1 cellular context compared by ENCODE assay signal in genomic region chr16:30805370-30806169, GRCh38.
A peak's percentile ranks its signal among the peaks of the same experiment; 100 is the strongest.
TF ChIP-seq lines count a peak whose summit lies in the region.

No MANE protein-coding gene starts in this region.

TF ChIP-seq in K562, 482 proteins besides CTCF, POLR2A, EP300 and RAD21 (continued from another document and continues in another):
- TF ChIP-seq E4F1 (CRISPR knock-in tag; IDR thresholded peaks at IDR 0.05; ENCODE audit: borderline replicate concordance) (no peak), ZBTB7A (IDR thresholded peaks at IDR 0.05; ENCODE audit: borderline replicate concordance, control insufficient read depth, low read depth, low read length) (peak; percentile 35; the same call in 1 of the 2 replicates), ZBTB34 (CRISPR knock-in tag; IDR thresholded peaks at IDR 0.05) (no peak), ZNF830 (CRISPR knock-in tag; IDR thresholded peaks at IDR 0.05) (peak; percentile 82; the same call in 1 of the 2 replicates), ZNF644 (tag; IDR thresholded peaks at IDR 0.05; ENCODE audit: low read depth) (no peak), HMGN3 (IDR thresholded peaks at IDR 0.05; ENCODE audit: borderline replicate concordance, extremely low read depth, insufficient read length, low read depth, low read length) (peak; percentile 29), NCOR1 (IDR thresholded peaks at IDR 0.05) (no peak; the same call in 1 of the 2 replicates), ZKSCAN1 (IDR thresholded peaks at IDR 0.05; ENCODE audit: low read depth, low read length) (peak; percentile 28; the same call in 1 of the 2 replicates), POLR3A (IDR thresholded peaks at IDR 0.05; ENCODE audit: borderline replicate concordance, extremely low read depth, insufficient read depth, insufficient read length) (no peak), HNRNPL (IDR thresholded peaks at IDR 0.05; ENCODE audit: low read depth, low read length) (no peak), RFX7 (CRISPR knock-in tag; IDR thresholded peaks at IDR 0.05) (no peak), NBN (IDR thresholded peaks at IDR 0.05; ENCODE audit: low read depth) (0 out of 2 replicates have a peak, but pooled peaks have one; percentile 52), AFF1 (IDR thresholded peaks at IDR 0.05; ENCODE audit: low read depth in 1 of 2, partially characterized antibody in 2 of 2) (peak in 1 of 2 experiments; percentile 37), BDP1 (IDR thresholded peaks at IDR 0.05; ENCODE audit: insufficient read depth, insufficient read length) (no peak), RBM14 (IDR thresholded peaks at IDR 0.05; ENCODE audit: borderline replicate concordance, insufficient read depth, low read depth, low read length) (peak; percentile 76; the same call in 1 of the 2 replicates), ZNF444 (CRISPR knock-in tag; IDR thresholded peaks at IDR 0.05) (no peak), SAFB2 (IDR thresholded peaks at IDR 0.05; ENCODE audit: borderline replicate concordance, low read depth, low read length, severe bottlenecking) (no peak), PURB (CRISPR knock-in tag; IDR thresholded peaks at IDR 0.05; ENCODE audit: low read depth) (no peak), SOX6 (IDR thresholded peaks at IDR 0.05) (peak; percentile 63; the same call in 1 of the 2 replicates), HNRNPLL (IDR thresholded peaks at IDR 0.05; ENCODE audit: low read depth, low read length, poor library complexity, severe bottlenecking) (peak; percentile 30), MCM3 (IDR thresholded peaks at IDR 0.05) (no peak), PCBP1 (IDR thresholded peaks at IDR 0.05; ENCODE audit: low read depth, low read length, poor library complexity, severe bottlenecking) (peak; percentile 74), ATF1 (CRISPR knock-in tag; IDR thresholded peaks at IDR 0.05) (no peak), ATF1 (tag; IDR thresholded peaks at IDR 0.05) (peak; percentile 75), MCM2 (IDR thresholded peaks at IDR 0.05; ENCODE audit: low read depth) (no peak), TCF15 (CRISPR knock-in tag; IDR thresholded peaks at IDR 0.05) (no peak), KDM2B (CRISPR knock-in tag; IDR thresholded peaks at IDR 0.05) (peak; percentile 11; the same call in 1 of the 2 replicates), TAF15 (IDR thresholded peaks at IDR 0.05; ENCODE audit: low read depth, low read length) (no peak), ZNF511 (CRISPR knock-in tag; IDR thresholded peaks at IDR 0.05) (peak; percentile 34; the same call in 1 of the 2 replicates), PHF8 (IDR thresholded peaks at IDR 0.05; ENCODE audit: borderline replicate concordance, low read length) (peak; percentile 95), TRIM28 (IDR thresholded peaks at IDR 0.05) (no peak), MGA (IDR thresholded peaks at IDR 0.05) (peak; percentile 61), POLR2G (IDR thresholded peaks at IDR 0.05; ENCODE audit: low read depth, low read length) (peak; percentile 97)
